ENCODE assay signal across 10 cellular contexts in genomic region chr11:128814856-128815705, GRCh38. TPM values are rescaled to one million over a fixed set of nuclear protein-coding genes. Genes with fewer than 3 reads are reported as not detected.
DNase-seq lines count a peak whose midpoint lies in the region; ATAC-seq and TF ChIP-seq lines count a peak whose summit lies in the region.
"Had no signal": no experiment of that assay in that cellular context is flagged by ENCODE, and none has a peak within 500 bp of the region (broad histone marks: within the 10 kb centered on the region; RNA-seq: fewer than 3 reads in every experiment).

No MANE protein-coding gene starts in this region.

- intact Hi-C loops in natural killer cell (cut with micrococcal nuclease): no loop called here

- H3K4me3 Mint-ChIP-seq in activated T-helper 17 cell treated with anti-CD3 and anti-CD28 coated beads, Interleukin-2, amount 50 U/mL, for 72 hours: no peak overlapping the region
- H3K4me3 Mint-ChIP-seq in natural killer cell: no peak overlapping the region

- no peaks in the 10 kb centered on the region for H3K27me3 ChIP-seq in iPS-15b (ENCODE audit: control insufficient read depth, insufficient read depth, low read length)
- H3K27me3 ChIP-seq in subcutaneous abdominal adipose tissue (ENCODE audit: control insufficient read depth in 5 of 5, insufficient read depth in 4 of 5, low read length in 5 of 5): no peaks in the 10 kb centered on the region

- peaks cover 18% of the 10 kb centered on the region for H3K4me1 Mint-ChIP-seq in activated T-helper 17 cell treated with anti-CD3 and anti-CD28 coated beads, Interleukin-2, amount 50 U/mL, for 72 hours
- peaks cover 13 to 33% of the 10 kb centered on the region in 2 donors for H3K4me1 Mint-ChIP-seq in natural killer cell

- H3K9ac ChIP-seq in iPS-15b (ENCODE audit: low read depth, low read length): no peak overlapping the region
- peak overlapping the region in 1 of 5 donors; percentile 9 for H3K9ac ChIP-seq in subcutaneous abdominal adipose tissue (ENCODE audit: low read length in 5 of 5)

- no peaks in the 10 kb centered on the region for H3K27me3 Mint-ChIP-seq in activated T-helper 17 cell treated with anti-CD3 and anti-CD28 coated beads, Interleukin-2, amount 50 U/mL, for 72 hours
- no peaks in the 10 kb centered on the region for H3K27me3 Mint-ChIP-seq in natural killer cell (ENCODE audit: low read depth in 2 of 2)

- H3K36me3 ChIP-seq in iPS-15b (ENCODE audit: control insufficient read depth, insufficient read depth, low read length) (no peaks in the 10 kb centered on the region), subcutaneous abdominal adipose tissue (ENCODE audit: control insufficient read depth in 5 of 5, insufficient read depth in 5 of 5, low read length in 5 of 5) (peaks cover 2 to 45% (median 19%) of the 10 kb centered on the region in 5 donors)

- TF ChIP-seq CTCF in natural killer cell (IDR thresholded peaks at IDR 0.05): no peak

- H3K4me3 ChIP-seq in iPS-15b (ENCODE audit: low read depth, low read length): peak overlapping the region; percentile 59
- peak overlapping the region in 1 of 5 donors; percentile 30 for H3K4me3 ChIP-seq in subcutaneous abdominal adipose tissue (ENCODE audit: low read depth in 1 of 5, low read length in 5 of 5)
- H3K4me3 ChIP-seq: A549 had no signal

- no peaks in the 10 kb centered on the region for H3K9me3 ChIP-seq in iPS-15b (ENCODE audit: control insufficient read depth, insufficient read depth, low read length)
- no peaks in the 10 kb centered on the region for H3K9me3 ChIP-seq in subcutaneous abdominal adipose tissue (ENCODE audit: control insufficient read depth in 5 of 5, low read length in 5 of 5)
- H3K9me3 ChIP-seq: A549 had no signal

- H3K36me3 Mint-ChIP-seq in activated T-helper 17 cell treated with anti-CD3 and anti-CD28 coated beads, Interleukin-2, amount 50 U/mL, for 72 hours (ENCODE audit: low read depth): peaks cover 58% of the 10 kb centered on the region
- peaks cover 6% of the 10 kb centered on the region for H3K36me3 Mint-ChIP-seq in natural killer cell

- no peak for ATAC-seq in activated T-helper 17 cell treated with anti-CD3 and anti-CD28 coated beads, Interleukin-2, amount 50 U/mL, for 72 hours (replicated peaks)
- no peak for ATAC-seq in natural killer cell
- ATAC-seq in HG02884 (IDR thresholded peaks at IDR 0.05; ENCODE audit: unreplicated experiment): no peak
- ATAC-seq: A549 had no signal

- peak overlapping the region; percentile 26 for H3K27ac ChIP-seq in subcutaneous abdominal adipose tissue (ENCODE audit: low read depth, low read length)
- H3K27ac ChIP-seq: A549 had no signal

- peak overlapping the region; percentile 68 for H3K27ac Mint-ChIP-seq in activated T-helper 17 cell treated with anti-CD3 and anti-CD28 coated beads, Interleukin-2, amount 50 U/mL, for 72 hours
- H3K27ac Mint-ChIP-seq in natural killer cell: peak overlapping the region in 1 of 2 donors; percentile 29

- H3K9me3 Mint-ChIP-seq in activated T-helper 17 cell treated with anti-CD3 and anti-CD28 coated beads, Interleukin-2, amount 50 U/mL, for 72 hours: no peaks in the 10 kb centered on the region
- H3K9me3 Mint-ChIP-seq in natural killer cell: no peaks in the 10 kb centered on the region

- DNase-seq in NCI-H1105 treated with DMSO at 0.1 percent for 48 hours (lab: John Stamatoyannopoulos, UW) (peak; percentile 28), NCI-H1105 (lab: John Stamatoyannopoulos, UW) (no peak), natural killer cell (no peak)
- DNase-seq in effector CD4-positive, alpha-beta T cell: no peak
- DNase-seq: activated CD4-positive, CD25-positive, alpha-beta regulatory T cell treated with anti-CD3 and anti-CD28 coated beads, Interleukin-2, amount 50 U/mL, for 72 hours had no signal

- H3K4me1 ChIP-seq in iPS-15b (ENCODE audit: control insufficient read depth, insufficient read depth, low read length) (peaks cover 8% of the 10 kb centered on the region), subcutaneous abdominal adipose tissue (ENCODE audit: control insufficient read depth in 5 of 5, insufficient read depth in 5 of 5, low read length in 5 of 5) (peaks cover 0 to 30% (median 23%) of the 10 kb centered on the region in 5 donors)
- H3K4me1 ChIP-seq: A549 had no signal

RNA-seq across cellular contexts. Expression of gene KCNJ1, which starts 52.0 kb away (rescaled TPM):
- not detected for total RNA-seq in activated T-helper 17 cell treated with anti-CD3 and anti-CD28 coated beads, Interleukin-2, amount 50 U/mL, for 72 hours
- not detected for total RNA-seq in natural killer cell
